ENCODE assay signal across 1 cellular context in the genomic region with DNA sequence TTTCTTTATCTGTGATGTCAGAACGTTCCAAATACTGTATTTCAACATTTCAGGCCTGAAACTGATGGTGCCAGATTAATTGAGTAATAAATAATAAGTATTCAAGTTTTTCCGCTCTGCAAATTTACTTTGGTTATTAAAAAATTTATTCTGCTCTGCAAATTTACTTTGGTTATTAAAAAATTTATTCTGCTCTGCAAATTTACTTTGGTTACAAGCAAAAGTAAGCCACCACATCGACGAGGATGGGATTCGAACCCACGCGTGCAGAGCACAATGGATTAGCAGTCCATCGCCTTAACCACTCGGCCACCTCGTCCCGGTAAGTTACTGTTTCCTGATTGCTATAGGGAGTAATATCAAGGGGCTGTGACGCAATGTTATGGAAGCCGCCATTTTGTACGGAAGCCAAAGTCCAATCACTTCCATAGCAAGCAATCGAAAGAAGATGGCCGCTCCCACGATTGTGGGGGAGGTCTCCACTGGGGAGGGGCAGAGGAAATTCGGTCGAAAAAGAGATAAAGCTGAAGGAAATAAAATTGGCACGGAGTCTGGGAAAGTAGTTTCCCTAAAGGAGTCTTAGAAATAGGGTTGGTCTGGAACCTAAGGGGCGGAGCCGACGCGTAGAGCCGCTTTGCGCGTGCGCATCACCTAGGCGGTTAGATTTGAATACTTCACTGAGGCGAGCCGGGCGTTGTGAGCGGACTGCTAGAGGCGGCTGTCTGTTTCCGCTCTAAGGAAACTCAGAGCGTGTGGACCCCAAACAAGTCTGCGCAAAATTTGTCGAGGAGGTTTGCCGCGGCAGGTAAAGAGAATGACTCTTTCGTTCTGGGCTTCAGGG.
TF ChIP-seq lines count a peak whose summit lies in the region.

KNL1 (plus strand) TSS at position 662 of the 841 bp plus-strand sequence. CDS start 8,683 bp downstream, outside the sequence.

TF ChIP-seq in liver, 16 proteins besides CTCF, POLR2A, EP300 and RAD21:
- peak; percentile 61 for TF ChIP-seq REST (IDR thresholded peaks at IDR 0.05)
- TF ChIP-seq NR2F2 (IDR thresholded peaks at IDR 0.05): peak; percentile 52
- peak; percentile 15 for TF ChIP-seq FOXA2 (IDR thresholded peaks at IDR 0.05)
- TF ChIP-seq JUND (IDR thresholded peaks at IDR 0.05): peak; percentile 80 to 82
- TF ChIP-seq TAF1 (conservative IDR thresholded peaks at IDR 0.05): no peak
- TF ChIP-seq, protein P1, sequence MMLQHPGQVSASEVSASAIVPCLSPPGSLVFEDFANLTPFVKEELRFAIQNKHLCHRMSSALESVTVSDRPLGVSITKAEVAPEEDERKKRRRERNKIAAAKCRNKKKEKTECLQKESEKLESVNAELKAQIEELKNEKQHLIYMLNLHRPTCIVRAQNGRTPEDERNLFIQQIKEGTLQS (IDR thresholded peaks at IDR 0.05): peak; percentile 100
- TF ChIP-seq GABPA (IDR thresholded peaks at IDR 0.05 in 1 of 2, conservative IDR thresholded peaks at IDR 0.05 in 1 of 2): peak; percentile 31 to 32
- TF ChIP-seq, protein P2, sequence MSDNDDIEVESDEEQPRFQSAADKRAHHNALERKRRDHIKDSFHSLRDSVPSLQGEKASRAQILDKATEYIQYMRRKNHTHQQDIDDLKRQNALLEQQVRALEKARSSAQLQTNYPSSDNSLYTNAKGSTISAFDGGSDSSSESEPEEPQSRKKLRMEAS (IDR thresholded peaks at IDR 0.05): no peak
- TF ChIP-seq YY1 (IDR thresholded peaks at IDR 0.05): peak; percentile 100
- TF ChIP-seq SP1 (IDR thresholded peaks at IDR 0.05): peak; percentile 62
- TF ChIP-seq HNF4G (IDR thresholded peaks at IDR 0.05): peak; percentile 93
- peak; percentile 28 to 56 for TF ChIP-seq RXRA (IDR thresholded peaks at IDR 0.05)
- TF ChIP-seq, protein P3, sequence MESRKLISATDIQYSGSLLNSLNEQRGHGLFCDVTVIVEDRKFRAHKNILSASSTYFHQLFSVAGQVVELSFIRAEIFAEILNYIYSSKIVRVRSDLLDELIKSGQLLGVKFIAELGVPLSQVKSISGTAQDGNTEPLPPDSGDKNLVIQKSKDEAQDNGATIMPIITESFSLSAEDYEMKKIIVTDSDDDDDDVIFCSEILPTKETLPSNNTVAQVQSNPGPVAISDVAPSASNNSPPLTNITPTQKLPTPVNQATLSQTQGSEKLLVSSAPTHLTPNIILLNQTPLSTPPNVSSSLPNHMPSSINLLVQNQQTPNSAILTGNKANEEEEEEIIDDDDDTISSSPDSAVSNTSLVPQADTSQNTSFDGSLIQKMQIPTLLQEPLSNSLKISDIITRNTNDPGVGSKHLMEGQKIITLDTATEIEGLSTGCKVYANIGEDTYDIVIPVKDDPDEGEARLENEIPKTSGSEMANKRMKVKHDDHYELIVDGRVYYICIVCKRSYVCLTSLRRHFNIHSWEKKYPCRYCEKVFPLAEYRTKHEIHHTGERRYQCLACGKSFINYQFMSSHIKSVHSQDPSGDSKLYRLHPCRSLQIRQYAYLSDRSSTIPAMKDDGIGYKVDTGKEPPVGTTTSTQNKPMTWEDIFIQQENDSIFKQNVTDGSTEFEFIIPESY (IDR thresholded peaks at IDR 0.05): peak; percentile 48
- TF ChIP-seq HNF4A (conservative IDR thresholded peaks at IDR 0.05): peak; percentile 93
- peak; percentile 53 for TF ChIP-seq FOXA1 (IDR thresholded peaks at IDR 0.05)
- no peak for TF ChIP-seq EGR1 (IDR thresholded peaks at IDR 0.05; ENCODE audit: low read depth in 2 of 2)
